8 cellular contexts compared by ENCODE assay signal in the genomic region with DNA sequence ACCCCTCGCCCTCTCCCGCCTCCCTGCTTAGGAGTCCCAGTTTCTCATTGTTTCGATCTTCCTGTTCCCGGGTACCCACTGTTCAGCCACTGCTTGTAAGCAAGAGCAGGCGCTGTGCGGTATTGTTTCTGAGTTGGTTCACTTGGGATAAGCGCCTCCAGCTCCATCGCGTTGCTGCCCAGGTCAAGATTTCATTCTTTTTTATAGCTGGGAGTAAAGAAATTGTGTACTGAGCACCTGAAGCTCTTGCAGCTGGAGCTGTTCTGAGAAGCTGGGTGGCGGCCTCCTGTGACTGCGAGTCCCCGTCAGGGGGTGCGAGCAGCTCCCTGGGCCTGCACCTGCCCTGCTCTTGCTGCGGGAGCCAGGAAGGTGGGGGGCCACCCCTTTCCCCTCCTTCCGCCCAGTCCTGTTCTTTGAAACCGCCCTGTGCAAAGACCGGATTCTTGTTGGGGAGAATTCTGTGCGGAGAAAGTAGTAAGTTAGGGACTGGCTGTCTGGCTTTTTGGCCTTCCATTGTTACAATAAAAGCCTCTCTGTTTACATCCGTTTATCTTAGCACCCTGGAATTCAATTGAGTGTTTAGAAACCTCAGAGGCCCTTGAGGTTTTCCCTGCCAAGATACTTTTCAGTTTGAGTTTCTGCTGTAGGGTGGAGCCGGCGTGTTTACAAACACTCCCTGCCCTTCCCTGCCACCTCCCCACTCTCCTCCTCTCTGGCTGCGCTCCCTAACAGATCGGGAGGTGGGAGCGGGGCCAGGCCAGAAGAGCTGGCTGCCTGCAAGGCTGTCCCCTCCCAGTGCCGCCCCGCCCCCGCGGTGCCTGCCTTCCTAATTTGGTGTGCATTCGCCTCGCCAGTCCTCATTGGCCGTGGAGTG. TPM values are rescaled to one million over a fixed set of nuclear protein-coding genes. Genes with fewer than 3 reads are reported as not detected.
DNase-seq lines count a peak whose midpoint lies in the region; ATAC-seq and TF ChIP-seq lines count a peak whose summit lies in the region.

No MANE protein-coding gene starts in this region.

- WGBS in gastroesophageal sphincter (ENCODE audit: low coverage in 1 of 2), 2 donors, result 22 to 64% methylated on average over 6 to 13 of the region's 31 CpGs
- 13% methylated on average over 31 of the region's 31 CpGs for WGBS in suprapubic skin

- H3K4me1 Mint-ChIP-seq in activated naive CD4-positive, alpha-beta T cell treated with anti-CD3 and anti-CD28 coated beads for 36 hours (ENCODE audit: low read depth), result peaks cover 73% of the 10 kb centered on the region

- no peak for TF ChIP-seq POLR2A in gastroesophageal sphincter (IDR thresholded peaks at IDR 0.05)
- TF ChIP-seq POLR2A in suprapubic skin (IDR thresholded peaks at IDR 0.05), result no peak

- H3K4me3 ChIP-seq in RWPE2 (ENCODE audit: severe bottlenecking) (no peak overlapping the region), gastroesophageal sphincter (peak overlapping the region in 1 of 2 donors; percentile 42), neutrophil (ENCODE audit: low read depth in 1 of 2, low read length in 1 of 2) (peak overlapping the region; percentile 71 to 72), suprapubic skin (peak overlapping the region; percentile 38)

- intact Hi-C loops in activated naive CD4-positive, alpha-beta T cell treated with anti-CD3 and anti-CD28 coated beads for 36 hours (cut with micrococcal nuclease), result loop anchor here (1.0 to 10.0 kb wide), 3 partner anchors 32 to 950 kb away; no protein-coding TSS in a partner anchor

- H3K27me3 ChIP-seq in RWPE2 (ENCODE audit: insufficient read depth, poor library complexity, severe bottlenecking) (no peaks in the 10 kb centered on the region), gastroesophageal sphincter (no peaks in the 10 kb centered on the region), neutrophil (no peaks in the 10 kb centered on the region), suprapubic skin (no peaks in the 10 kb centered on the region)

- CTCF ChIA-PET in activated naive CD4-positive, alpha-beta T cell treated with anti-CD3 and anti-CD28 coated beads for 36 hours (lab: Charles Lee), result interaction anchor here (1.0 to 2.8 kb wide), 4 partner anchors 10 to 60 kb away, joined by 3 to 8 read pairs (median 4); partner anchors contain the start of gene AP5Z1

- H3K36me3 ChIP-seq in RWPE2 (ENCODE audit: low read depth) (peaks cover 50% of the 10 kb centered on the region), gastroesophageal sphincter (peaks cover 0 to 27% of the 10 kb centered on the region in 2 donors), neutrophil (peaks cover 19% of the 10 kb centered on the region), suprapubic skin (peaks cover 26% of the 10 kb centered on the region)

- H3K4me1 ChIP-seq in RWPE2 (ENCODE audit: insufficient read depth, poor library complexity, severe bottlenecking) (peaks cover 26% of the 10 kb centered on the region), gastroesophageal sphincter (peaks cover 5 to 74% (median 37%) of the 10 kb centered on the region in 3 donors), neutrophil (ENCODE audit: control insufficient read depth in 1 of 2, insufficient read depth in 1 of 2, low read depth in 1 of 2, low read length in 1 of 2) (peaks cover 39 to 40% of the 10 kb centered on the region in 2 experiments), suprapubic skin (peaks cover 58% of the 10 kb centered on the region)

- H3K36me3 Mint-ChIP-seq in activated naive CD4-positive, alpha-beta T cell treated with anti-CD3 and anti-CD28 coated beads for 36 hours (ENCODE audit: low read depth), result peaks cover 36% of the 10 kb centered on the region

- H3K27ac Mint-ChIP-seq in activated naive CD4-positive, alpha-beta T cell treated with anti-CD3 and anti-CD28 coated beads for 36 hours, result peak overlapping the region; percentile 95

- no peaks in the 10 kb centered on the region for H3K9me3 Mint-ChIP-seq in activated naive CD4-positive, alpha-beta T cell treated with anti-CD3 and anti-CD28 coated beads for 36 hours

- DNase-seq in DMS79 (lab: John Stamatoyannopoulos, UW) (peak; percentile 97), KBM-7 (peak; percentile 86), RWPE2 (ENCODE audit: low spot score) (peak; percentile 100), suprapubic skin (ENCODE audit: low spot score in 2 of 2) (peak; percentile 99)
- DNase-seq in activated naive CD4-positive, alpha-beta T cell treated with anti-CD3 and anti-CD28 coated beads for 36 hours, result peak; percentile 77

- H3K9me3 ChIP-seq in RWPE2 (ENCODE audit: severe bottlenecking), result no peaks in the 10 kb centered on the region
- H3K9me3 ChIP-seq in gastroesophageal sphincter, result no peaks in the 10 kb centered on the region
- no peaks in the 10 kb centered on the region for H3K9me3 ChIP-seq in neutrophil
- H3K9me3 ChIP-seq in suprapubic skin, result no peaks in the 10 kb centered on the region

- no peaks in the 10 kb centered on the region for H3K27me3 Mint-ChIP-seq in activated naive CD4-positive, alpha-beta T cell treated with anti-CD3 and anti-CD28 coated beads for 36 hours (ENCODE audit: low read depth)

- H3K27ac ChIP-seq in RWPE2 (ENCODE audit: poor library complexity, severe bottlenecking) (peak overlapping the region; percentile 94), gastroesophageal sphincter (peak overlapping the region; percentile 91 to 96 (median 92)), neutrophil (peak overlapping the region; percentile 90), suprapubic skin (peak overlapping the region; percentile 94)

- in situ Hi-C loops in KBM-7 (cut with MboI; ENCODE audit: low pct_unique_long_range_greater_than_20kb, low sequenced_read_pairs), result no loop called here

- TF ChIP-seq EP300 in gastroesophageal sphincter (IDR thresholded peaks at IDR 0.05), result no peak
- no peak for TF ChIP-seq EP300 in suprapubic skin (IDR thresholded peaks at IDR 0.05)

- TF ChIP-seq CTCF in RWPE2 (IDR thresholded peaks at IDR 0.05; ENCODE audit: poor library complexity, severe bottlenecking) (no peak), gastroesophageal sphincter (IDR thresholded peaks at IDR 0.05) (peak in 1 of 4 experiments; percentile 6), neutrophil (IDR thresholded peaks at IDR 0.05) (no peak), suprapubic skin (IDR thresholded peaks at IDR 0.05) (no peak)

- ATAC-seq in GM21737 (IDR thresholded peaks at IDR 0.05; ENCODE audit: unreplicated experiment) (peak; percentile 64), RWPE2 (ENCODE audit: low read depth) (peak; percentile 93), gastroesophageal sphincter (peak; percentile 96)

- H3K4me3 Mint-ChIP-seq in activated naive CD4-positive, alpha-beta T cell treated with anti-CD3 and anti-CD28 coated beads for 36 hours, result peak overlapping the region; percentile 80

RNA-seq across cellular contexts. Expression of gene AP5Z1, which starts 30.8 kb away (rescaled TPM):
- 10 to 100 TPM; 15.3 to 18.1 TPM for total RNA-seq in activated naive CD4-positive, alpha-beta T cell treated with anti-CD3 and anti-CD28 coated beads for 36 hours
- total RNA-seq in gastroesophageal sphincter (10 to 100 TPM; 13.0 to 33.9 (median 26.8) TPM), suprapubic skin (10 to 100 TPM; 26.2 to 81.2 (median 52.2) TPM)
